ENCODE assay signal across 1 cellular context in the genomic region with DNA sequence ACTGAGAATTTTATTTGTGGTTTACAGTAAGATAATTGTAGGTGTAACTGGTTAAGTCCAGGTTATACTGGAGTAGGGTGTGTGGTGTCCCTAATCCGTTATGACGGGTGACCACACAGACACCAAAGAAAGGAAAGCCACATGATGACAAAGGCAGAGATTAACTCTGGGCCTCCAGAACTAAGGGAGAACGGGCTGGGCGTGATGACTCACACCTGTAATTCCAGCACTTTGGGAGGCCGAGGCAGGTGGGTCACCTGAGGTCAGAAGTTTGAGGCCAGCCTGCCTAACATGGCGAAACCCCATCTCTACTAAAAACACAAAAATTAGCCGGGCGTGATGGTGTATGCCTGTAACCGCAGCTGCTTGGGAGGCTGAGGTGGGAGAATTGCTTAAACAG.
TF ChIP-seq lines count a peak whose summit lies in the region.

No MANE protein-coding gene starts in this region.

TF ChIP-seq in HepG2, 621 proteins besides CTCF, POLR2A, EP300 and RAD21 (continued from another document and continues in another):
- TF ChIP-seq, protein P1, sequence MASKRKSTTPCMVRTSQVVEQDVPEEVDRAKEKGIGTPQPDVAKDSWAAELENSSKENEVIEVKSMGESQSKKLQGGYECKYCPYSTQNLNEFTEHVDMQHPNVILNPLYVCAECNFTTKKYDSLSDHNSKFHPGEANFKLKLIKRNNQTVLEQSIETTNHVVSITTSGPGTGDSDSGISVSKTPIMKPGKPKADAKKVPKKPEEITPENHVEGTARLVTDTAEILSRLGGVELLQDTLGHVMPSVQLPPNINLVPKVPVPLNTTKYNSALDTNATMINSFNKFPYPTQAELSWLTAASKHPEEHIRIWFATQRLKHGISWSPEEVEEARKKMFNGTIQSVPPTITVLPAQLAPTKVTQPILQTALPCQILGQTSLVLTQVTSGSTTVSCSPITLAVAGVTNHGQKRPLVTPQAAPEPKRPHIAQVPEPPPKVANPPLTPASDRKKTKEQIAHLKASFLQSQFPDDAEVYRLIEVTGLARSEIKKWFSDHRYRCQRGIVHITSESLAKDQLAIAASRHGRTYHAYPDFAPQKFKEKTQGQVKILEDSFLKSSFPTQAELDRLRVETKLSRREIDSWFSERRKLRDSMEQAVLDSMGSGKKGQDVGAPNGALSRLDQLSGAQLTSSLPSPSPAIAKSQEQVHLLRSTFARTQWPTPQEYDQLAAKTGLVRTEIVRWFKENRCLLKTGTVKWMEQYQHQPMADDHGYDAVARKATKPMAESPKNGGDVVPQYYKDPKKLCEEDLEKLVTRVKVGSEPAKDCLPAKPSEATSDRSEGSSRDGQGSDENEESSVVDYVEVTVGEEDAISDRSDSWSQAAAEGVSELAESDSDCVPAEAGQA (IDR thresholded peaks at IDR 0.05; ENCODE audit: low read depth), result no peak
- TF ChIP-seq, protein P1 (CRISPR knock-in tag; IDR thresholded peaks at IDR 0.05; ENCODE audit: borderline replicate concordance), result no peak
- TF ChIP-seq ASH2L (IDR thresholded peaks at IDR 0.05; ENCODE audit: insufficient read length, low read depth, low read length) (no peak), KDM5B (CRISPR knock-in tag; IDR thresholded peaks at IDR 0.05; ENCODE audit: borderline replicate concordance) (no peak), YEATS4 (CRISPR knock-in tag; IDR thresholded peaks at IDR 0.05; ENCODE audit: borderline replicate concordance) (no peak), HNRNPUL1 (IDR thresholded peaks at IDR 0.05; ENCODE audit: low read depth, low read length) (no peak), ZNF33B (CRISPR knock-in tag; IDR thresholded peaks at IDR 0.05) (no peak), HNRNPL (IDR thresholded peaks at IDR 0.05; ENCODE audit: low read depth, low read length) (no peak), ZNF891 (CRISPR knock-in tag; IDR thresholded peaks at IDR 0.05) (no peak), MBNL3 (CRISPR knock-in tag; conservative IDR thresholded peaks at IDR 0.05) (no peak), NR2F6 (IDR thresholded peaks at IDR 0.05) (0 out of 2 replicates have a peak, but pooled peaks have one; percentile 3), NR2F6 (CRISPR knock-in tag; IDR thresholded peaks at IDR 0.05) (peak; percentile 41; the same call in 1 of the 2 replicates), PHB2 (IDR thresholded peaks at IDR 0.05; ENCODE audit: partially characterized antibody) (no peak), HES4 (CRISPR knock-in tag; IDR thresholded peaks at IDR 0.05; ENCODE audit: borderline replicate concordance) (no peak), CREM (IDR thresholded peaks at IDR 0.05) (no peak), CREM (CRISPR knock-in tag; IDR thresholded peaks at IDR 0.05) (no peak), ZNF20 (CRISPR knock-in tag; IDR thresholded peaks at IDR 0.05) (no peak), ZNF607 (CRISPR knock-in tag; IDR thresholded peaks at IDR 0.05; ENCODE audit: borderline replicate concordance) (no peak), ZNF816 (CRISPR knock-in tag; IDR thresholded peaks at IDR 0.05; ENCODE audit: borderline replicate concordance) (no peak), ZNF530 (CRISPR knock-in tag; IDR thresholded peaks at IDR 0.05; ENCODE audit: low read depth) (no peak), RARA (CRISPR knock-in tag; IDR thresholded peaks at IDR 0.05) (peak; percentile 71), ZNF670 (CRISPR knock-in tag; IDR thresholded peaks at IDR 0.05; ENCODE audit: borderline replicate concordance) (no peak), ZNF234 (CRISPR knock-in tag; conservative IDR thresholded peaks at IDR 0.05) (no peak), SCMH1 (CRISPR knock-in tag; IDR thresholded peaks at IDR 0.05; ENCODE audit: borderline replicate concordance) (no peak)
- TF ChIP-seq, protein P2, sequence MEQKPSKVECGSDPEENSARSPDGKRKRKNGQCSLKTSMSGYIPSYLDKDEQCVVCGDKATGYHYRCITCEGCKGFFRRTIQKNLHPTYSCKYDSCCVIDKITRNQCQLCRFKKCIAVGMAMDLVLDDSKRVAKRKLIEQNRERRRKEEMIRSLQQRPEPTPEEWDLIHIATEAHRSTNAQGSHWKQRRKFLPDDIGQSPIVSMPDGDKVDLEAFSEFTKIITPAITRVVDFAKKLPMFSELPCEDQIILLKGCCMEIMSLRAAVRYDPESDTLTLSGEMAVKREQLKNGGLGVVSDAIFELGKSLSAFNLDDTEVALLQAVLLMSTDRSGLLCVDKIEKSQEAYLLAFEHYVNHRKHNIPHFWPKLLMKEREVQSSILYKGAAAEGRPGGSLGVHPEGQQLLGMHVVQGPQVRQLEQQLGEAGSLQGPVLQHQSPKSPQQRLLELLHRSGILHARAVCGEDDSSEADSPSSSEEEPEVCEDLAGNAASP (CRISPR knock-in tag; IDR thresholded peaks at IDR 0.05; ENCODE audit: borderline replicate concordance), result peak; percentile 95
- TF ChIP-seq, protein P3, sequence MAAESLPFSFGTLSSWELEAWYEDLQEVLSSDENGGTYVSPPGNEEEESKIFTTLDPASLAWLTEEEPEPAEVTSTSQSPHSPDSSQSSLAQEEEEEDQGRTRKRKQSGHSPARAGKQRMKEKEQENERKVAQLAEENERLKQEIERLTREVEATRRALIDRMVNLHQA (CRISPR knock-in tag; IDR thresholded peaks at IDR 0.05), result no peak
- TF ChIP-seq, protein P4, sequence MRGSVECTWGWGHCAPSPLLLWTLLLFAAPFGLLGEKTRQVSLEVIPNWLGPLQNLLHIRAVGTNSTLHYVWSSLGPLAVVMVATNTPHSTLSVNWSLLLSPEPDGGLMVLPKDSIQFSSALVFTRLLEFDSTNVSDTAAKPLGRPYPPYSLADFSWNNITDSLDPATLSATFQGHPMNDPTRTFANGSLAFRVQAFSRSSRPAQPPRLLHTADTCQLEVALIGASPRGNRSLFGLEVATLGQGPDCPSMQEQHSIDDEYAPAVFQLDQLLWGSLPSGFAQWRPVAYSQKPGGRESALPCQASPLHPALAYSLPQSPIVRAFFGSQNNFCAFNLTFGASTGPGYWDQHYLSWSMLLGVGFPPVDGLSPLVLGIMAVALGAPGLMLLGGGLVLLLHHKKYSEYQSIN (CRISPR knock-in tag; IDR thresholded peaks at IDR 0.05; ENCODE audit: borderline replicate concordance), result no peak
- TF ChIP-seq, protein P5, sequence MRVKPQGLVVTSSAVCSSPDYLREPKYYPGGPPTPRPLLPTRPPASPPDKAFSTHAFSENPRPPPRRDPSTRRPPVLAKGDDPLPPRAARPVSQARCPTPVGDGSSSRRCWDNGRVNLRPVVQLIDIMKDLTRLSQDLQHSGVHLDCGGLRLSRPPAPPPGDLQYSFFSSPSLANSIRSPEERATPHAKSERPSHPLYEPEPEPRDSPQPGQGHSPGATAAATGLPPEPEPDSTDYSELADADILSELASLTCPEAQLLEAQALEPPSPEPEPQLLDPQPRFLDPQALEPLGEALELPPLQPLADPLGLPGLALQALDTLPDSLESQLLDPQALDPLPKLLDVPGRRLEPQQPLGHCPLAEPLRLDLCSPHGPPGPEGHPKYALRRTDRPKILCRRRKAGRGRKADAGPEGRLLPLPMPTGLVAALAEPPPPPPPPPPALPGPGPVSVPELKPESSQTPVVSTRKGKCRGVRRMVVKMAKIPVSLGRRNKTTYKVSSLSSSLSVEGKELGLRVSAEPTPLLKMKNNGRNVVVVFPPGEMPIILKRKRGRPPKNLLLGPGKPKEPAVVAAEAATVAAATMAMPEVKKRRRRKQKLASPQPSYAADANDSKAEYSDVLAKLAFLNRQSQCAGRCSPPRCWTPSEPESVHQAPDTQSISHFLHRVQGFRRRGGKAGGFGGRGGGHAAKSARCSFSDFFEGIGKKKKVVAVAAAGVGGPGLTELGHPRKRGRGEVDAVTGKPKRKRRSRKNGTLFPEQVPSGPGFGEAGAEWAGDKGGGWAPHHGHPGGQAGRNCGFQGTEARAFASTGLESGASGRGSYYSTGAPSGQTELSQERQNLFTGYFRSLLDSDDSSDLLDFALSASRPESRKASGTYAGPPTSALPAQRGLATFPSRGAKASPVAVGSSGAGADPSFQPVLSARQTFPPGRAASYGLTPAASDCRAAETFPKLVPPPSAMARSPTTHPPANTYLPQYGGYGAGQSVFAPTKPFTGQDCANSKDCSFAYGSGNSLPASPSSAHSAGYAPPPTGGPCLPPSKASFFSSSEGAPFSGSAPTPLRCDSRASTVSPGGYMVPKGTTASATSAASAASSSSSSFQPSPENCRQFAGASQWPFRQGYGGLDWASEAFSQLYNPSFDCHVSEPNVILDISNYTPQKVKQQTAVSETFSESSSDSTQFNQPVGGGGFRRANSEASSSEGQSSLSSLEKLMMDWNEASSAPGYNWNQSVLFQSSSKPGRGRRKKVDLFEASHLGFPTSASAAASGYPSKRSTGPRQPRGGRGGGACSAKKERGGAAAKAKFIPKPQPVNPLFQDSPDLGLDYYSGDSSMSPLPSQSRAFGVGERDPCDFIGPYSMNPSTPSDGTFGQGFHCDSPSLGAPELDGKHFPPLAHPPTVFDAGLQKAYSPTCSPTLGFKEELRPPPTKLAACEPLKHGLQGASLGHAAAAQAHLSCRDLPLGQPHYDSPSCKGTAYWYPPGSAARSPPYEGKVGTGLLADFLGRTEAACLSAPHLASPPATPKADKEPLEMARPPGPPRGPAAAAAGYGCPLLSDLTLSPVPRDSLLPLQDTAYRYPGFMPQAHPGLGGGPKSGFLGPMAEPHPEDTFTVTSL (CRISPR knock-in tag; IDR thresholded peaks at IDR 0.05; ENCODE audit: borderline replicate concordance), result 0 out of 2 replicates have a peak, but pooled peaks have one; percentile 21
- TF ChIP-seq, protein P6, sequence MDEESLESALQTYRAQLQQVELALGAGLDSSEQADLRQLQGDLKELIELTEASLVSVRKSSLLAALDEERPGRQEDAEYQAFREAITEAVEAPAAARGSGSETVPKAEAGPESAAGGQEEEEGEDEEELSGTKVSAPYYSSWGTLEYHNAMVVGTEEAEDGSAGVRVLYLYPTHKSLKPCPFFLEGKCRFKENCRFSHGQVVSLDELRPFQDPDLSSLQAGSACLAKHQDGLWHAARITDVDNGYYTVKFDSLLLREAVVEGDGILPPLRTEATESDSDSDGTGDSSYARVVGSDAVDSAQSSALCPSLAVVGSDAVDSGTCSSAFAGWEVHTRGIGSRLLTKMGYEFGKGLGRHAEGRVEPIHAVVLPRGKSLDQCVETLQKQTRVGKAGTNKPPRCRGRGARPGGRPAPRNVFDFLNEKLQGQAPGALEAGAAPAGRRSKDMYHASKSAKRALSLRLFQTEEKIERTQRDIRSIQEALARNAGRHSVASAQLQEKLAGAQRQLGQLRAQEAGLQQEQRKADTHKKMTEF (CRISPR knock-in tag; IDR thresholded peaks at IDR 0.05), result no peak
- TF ChIP-seq, protein P7, sequence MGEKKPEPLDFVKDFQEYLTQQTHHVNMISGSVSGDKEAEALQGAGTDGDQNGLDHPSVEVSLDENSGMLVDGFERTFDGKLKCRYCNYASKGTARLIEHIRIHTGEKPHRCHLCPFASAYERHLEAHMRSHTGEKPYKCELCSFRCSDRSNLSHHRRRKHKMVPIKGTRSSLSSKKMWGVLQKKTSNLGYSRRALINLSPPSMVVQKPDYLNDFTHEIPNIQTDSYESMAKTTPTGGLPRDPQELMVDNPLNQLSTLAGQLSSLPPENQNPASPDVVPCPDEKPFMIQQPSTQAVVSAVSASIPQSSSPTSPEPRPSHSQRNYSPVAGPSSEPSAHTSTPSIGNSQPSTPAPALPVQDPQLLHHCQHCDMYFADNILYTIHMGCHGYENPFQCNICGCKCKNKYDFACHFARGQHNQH (CRISPR knock-in tag; IDR thresholded peaks at IDR 0.05), result no peak
- TF ChIP-seq, protein P8, sequence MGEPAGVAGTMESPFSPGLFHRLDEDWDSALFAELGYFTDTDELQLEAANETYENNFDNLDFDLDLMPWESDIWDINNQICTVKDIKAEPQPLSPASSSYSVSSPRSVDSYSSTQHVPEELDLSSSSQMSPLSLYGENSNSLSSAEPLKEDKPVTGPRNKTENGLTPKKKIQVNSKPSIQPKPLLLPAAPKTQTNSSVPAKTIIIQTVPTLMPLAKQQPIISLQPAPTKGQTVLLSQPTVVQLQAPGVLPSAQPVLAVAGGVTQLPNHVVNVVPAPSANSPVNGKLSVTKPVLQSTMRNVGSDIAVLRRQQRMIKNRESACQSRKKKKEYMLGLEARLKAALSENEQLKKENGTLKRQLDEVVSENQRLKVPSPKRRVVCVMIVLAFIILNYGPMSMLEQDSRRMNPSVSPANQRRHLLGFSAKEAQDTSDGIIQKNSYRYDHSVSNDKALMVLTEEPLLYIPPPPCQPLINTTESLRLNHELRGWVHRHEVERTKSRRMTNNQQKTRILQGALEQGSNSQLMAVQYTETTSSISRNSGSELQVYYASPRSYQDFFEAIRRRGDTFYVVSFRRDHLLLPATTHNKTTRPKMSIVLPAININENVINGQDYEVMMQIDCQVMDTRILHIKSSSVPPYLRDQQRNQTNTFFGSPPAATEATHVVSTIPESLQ (CRISPR knock-in tag; conservative IDR thresholded peaks at IDR 0.05), result no peak
- TF ChIP-seq, protein P9, sequence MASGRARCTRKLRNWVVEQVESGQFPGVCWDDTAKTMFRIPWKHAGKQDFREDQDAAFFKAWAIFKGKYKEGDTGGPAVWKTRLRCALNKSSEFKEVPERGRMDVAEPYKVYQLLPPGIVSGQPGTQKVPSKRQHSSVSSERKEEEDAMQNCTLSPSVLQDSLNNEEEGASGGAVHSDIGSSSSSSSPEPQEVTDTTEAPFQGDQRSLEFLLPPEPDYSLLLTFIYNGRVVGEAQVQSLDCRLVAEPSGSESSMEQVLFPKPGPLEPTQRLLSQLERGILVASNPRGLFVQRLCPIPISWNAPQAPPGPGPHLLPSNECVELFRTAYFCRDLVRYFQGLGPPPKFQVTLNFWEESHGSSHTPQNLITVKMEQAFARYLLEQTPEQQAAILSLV (CRISPR knock-in tag; IDR thresholded peaks at IDR 0.05; ENCODE audit: borderline replicate concordance), result no peak
- TF ChIP-seq, protein P10, sequence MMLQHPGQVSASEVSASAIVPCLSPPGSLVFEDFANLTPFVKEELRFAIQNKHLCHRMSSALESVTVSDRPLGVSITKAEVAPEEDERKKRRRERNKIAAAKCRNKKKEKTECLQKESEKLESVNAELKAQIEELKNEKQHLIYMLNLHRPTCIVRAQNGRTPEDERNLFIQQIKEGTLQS (CRISPR knock-in tag; IDR thresholded peaks at IDR 0.05), result peak; percentile 73
- TF ChIP-seq, protein P11, sequence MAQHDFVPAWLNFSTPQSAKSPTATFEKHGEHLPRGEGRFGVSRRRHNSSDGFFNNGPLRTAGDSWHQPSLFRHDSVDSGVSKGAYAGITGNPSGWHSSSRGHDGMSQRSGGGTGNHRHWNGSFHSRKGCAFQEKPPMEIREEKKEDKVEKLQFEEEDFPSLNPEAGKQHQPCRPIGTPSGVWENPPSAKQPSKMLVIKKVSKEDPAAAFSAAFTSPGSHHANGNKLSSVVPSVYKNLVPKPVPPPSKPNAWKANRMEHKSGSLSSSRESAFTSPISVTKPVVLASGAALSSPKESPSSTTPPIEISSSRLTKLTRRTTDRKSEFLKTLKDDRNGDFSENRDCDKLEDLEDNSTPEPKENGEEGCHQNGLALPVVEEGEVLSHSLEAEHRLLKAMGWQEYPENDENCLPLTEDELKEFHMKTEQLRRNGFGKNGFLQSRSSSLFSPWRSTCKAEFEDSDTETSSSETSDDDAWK (CRISPR knock-in tag; IDR thresholded peaks at IDR 0.05), result no peak
